In genomic region chr4:86075796-86076195, GRCh38 we compare ENCODE assay signal across 6 cellular contexts.
DNase-seq lines count a peak whose midpoint lies in the region; ATAC-seq, FAIRE-seq and TF ChIP-seq lines count a peak whose summit lies in the region.
"Not testable (repeated sequence)": the region's sequence is repeated elsewhere in the genome, so short reads cannot be mapped to it uniquely, and the experiment has no call there.

No MANE protein-coding gene starts in this region.

- not testable (repeated sequence) for H3K56ac ChIP-seq in H9 (ENCODE audit: insufficient read length, low read depth, low read length)

- H3K4ac ChIP-seq in H9 (ENCODE audit: low read depth, low read length) = not testable (repeated sequence)

- peak; percentile 63 for DNase-seq in DMS53 (lab: John Stamatoyannopoulos, UW)
- peak; percentile 42 for DNase-seq in H9
- DNase-seq in NCI-H748 (lab: John Stamatoyannopoulos, UW; ENCODE audit: unreplicated experiment) = peak; percentile 59
- peak in 1 of 2 experiments; percentile 37 for DNase-seq in SJCRH30
- DNase-seq in K562 (ENCODE audit: extremely low read depth in 1 of 4, low spot score in 3 of 4) = not testable (repeated sequence)

- H3K4me3 Mint-ChIP-seq in H9 = not testable (repeated sequence)

- not testable (repeated sequence) for H3K14ac ChIP-seq in H9 (ENCODE audit: insufficient read depth, low read length)

- not testable (repeated sequence) for H3K4me1 Mint-ChIP-seq in H9

- H3K9ac ChIP-seq in H9 (ENCODE audit: extremely low read depth, insufficient read length, low read length); iPS-15b (ENCODE audit: low read depth, low read length): not testable (repeated sequence)
- peak overlapping the region in 1 of 2 experiments; percentile 2; a peak in 1 of 4 replicates for H3K9ac ChIP-seq in K562 (ENCODE audit: insufficient read depth in 1 of 2, low read depth in 2 of 2, low read length in 2 of 2)

- not testable (repeated sequence) for H4K91ac ChIP-seq in H9 (ENCODE audit: insufficient read length, low read depth, low read length)

- H2BK12ac ChIP-seq in H9 (ENCODE audit: insufficient read length, low read depth, low read length) = not testable (repeated sequence)

- TF ChIP-seq POLR2A in K562 (conservative IDR thresholded peaks at IDR 0.05) = not testable (repeated sequence)

- H3K9me1 ChIP-seq in K562 (ENCODE audit: control insufficient read depth, insufficient read depth, low read length) = not testable (repeated sequence)

- not testable (repeated sequence) for FAIRE-seq in K562 (lab: Jason Lieb, UNC)

- TF ChIP-seq CTCF in H9 (conservative IDR thresholded peaks at IDR 0.05); K562 (IDR thresholded peaks at IDR 0.05 in 2 of 3, conservative IDR thresholded peaks at IDR 0.05 in 1 of 3; ENCODE audit: insufficient read depth in 2 of 3, low read depth in 1 of 3, low read length in 3 of 3): not testable (repeated sequence)

- not testable (repeated sequence) for H3K27me3 ChIP-seq in H9 (ENCODE audit: insufficient read depth, low read length); SJCRH30; K562 (ENCODE audit: control insufficient read depth in 2 of 2, insufficient read depth in 2 of 2, low read length in 2 of 2); iPS-15b (ENCODE audit: control insufficient read depth, insufficient read depth, low read length)

- not testable (repeated sequence) for ATAC-seq in K562

- not testable (repeated sequence) for H3K27me3 Mint-ChIP-seq in H9 (ENCODE audit: low read depth)

- not testable (repeated sequence) for H3K27ac Mint-ChIP-seq in H9

- not testable (repeated sequence) for H2AK5ac ChIP-seq in H9 (ENCODE audit: insufficient read length, low read length)

- H3K9me3 Mint-ChIP-seq in H9 = not testable (repeated sequence)

- not testable (repeated sequence) for BruUV-seq in K562 (replicated peaks; lab: Mats Ljungman, UMichigan)

- H3K18ac ChIP-seq in H9 (ENCODE audit: insufficient read length, low read depth, low read length) = not testable (repeated sequence)

- not testable (repeated sequence) for H4K5ac ChIP-seq in H9 (ENCODE audit: insufficient read length, low read depth, low read length)

- not testable (repeated sequence) for H3K23ac ChIP-seq in H9 (ENCODE audit: insufficient read length, low read depth, low read length)

- TF ChIP-seq RAD21 in K562 (CRISPR knock-in tag; conservative IDR thresholded peaks at IDR 0.05 in 1 of 2, IDR thresholded peaks at IDR 0.05 in 1 of 2) = not testable (repeated sequence)

- H3K4me1 ChIP-seq in H9 (ENCODE audit: insufficient read depth, low read length); SJCRH30; K562 (replicated peaks in 1 of 2; ENCODE audit: control insufficient read depth in 2 of 2, insufficient read depth in 2 of 2, low read length in 2 of 2); iPS-15b (ENCODE audit: control insufficient read depth, insufficient read depth, low read length): not testable (repeated sequence)

- intact Hi-C loops in K562 (cut with micrococcal nuclease) = not testable (repeated sequence)

- H2BK20ac ChIP-seq in H9 (ENCODE audit: low read depth, low read length, poor library complexity, severe bottlenecking) = not testable (repeated sequence)

- not testable (repeated sequence) for H3K27ac ChIP-seq in H9 (ENCODE audit: insufficient read length, low read depth, low read length)
- H3K27ac ChIP-seq in SJCRH30 (peak overlapping the region; percentile 10; the same call in 1 of the 2 replicates), K562 (ENCODE audit: extremely low read depth, low read depth, low read length) (peak overlapping the region; percentile 33; the same call in 2 of the 3 replicates)

- POLR2A ChIA-PET in K562 (lab: Yijun Ruan, JAX) = not testable (repeated sequence)

- H3K9me3 ChIP-seq in H9 (ENCODE audit: control insufficient read depth, low read depth, low read length); SJCRH30 (replicated peaks); K562 (replicated peaks; ENCODE audit: control insufficient read depth, insufficient read depth, low read depth, low read length); iPS-15b (ENCODE audit: control insufficient read depth, insufficient read depth, low read length): not testable (repeated sequence)

- H4K8ac ChIP-seq in H9 (replicated peaks; ENCODE audit: insufficient read length, low read depth, low read length) = not testable (repeated sequence)

- not testable (repeated sequence) for H2AFZ ChIP-seq in H9 (ENCODE audit: low read length)
- peak overlapping the region; percentile 64; the same call in 1 of the 2 replicates for H2AFZ ChIP-seq in K562 (ENCODE audit: low read depth, low read length)

- H3K23me2 ChIP-seq in H9 (ENCODE audit: insufficient read length, low read depth, low read length, poor library complexity, severe bottlenecking) = not testable (repeated sequence)

- H4K20me1 ChIP-seq in H9 (ENCODE audit: control insufficient read depth, insufficient read depth, insufficient read length); K562 (replicated peaks; ENCODE audit: control insufficient read depth, insufficient read depth, low read length): not testable (repeated sequence)

- not testable (repeated sequence) for H3T11ph ChIP-seq in H9 (ENCODE audit: low read length)

- H3K4me2 ChIP-seq in H9 (ENCODE audit: insufficient read depth, insufficient read length, low read length) = not testable (repeated sequence)
- peak overlapping the region; percentile 17; the same call in 1 of the 2 replicates for H3K4me2 ChIP-seq in K562 (ENCODE audit: insufficient read depth, low read length)

- no CpG with 5 or more reads among the region's 15 CpGs for WGBS in H9 (ENCODE audit: extremely low coverage, insufficient read length, low lambda C conversion rate)
- WGBS in K562 (ENCODE audit: insufficient coverage, low coverage, missing lambda C conversion rate) = 0% methylated on average over 7 of the region's 15 CpGs

- H3K4me3 ChIP-seq in SJCRH30 (peak overlapping the region; percentile 51), iPS-15b (ENCODE audit: low read depth, low read length) (peak overlapping the region; percentile 11)
- H3K4me3 ChIP-seq in K562 = not testable (repeated sequence)

- not testable (repeated sequence) for H2BK5ac ChIP-seq in H9 (ENCODE audit: insufficient read length, low read length)

- not testable (repeated sequence) for H3K36me3 ChIP-seq in SJCRH30; K562 (ENCODE audit: control insufficient read depth, insufficient read depth, low read length); iPS-15b (ENCODE audit: control insufficient read depth, insufficient read depth, low read length)

- CTCF ChIA-PET in K562 (lab: Yijun Ruan, JAX; ENCODE audit: low intra/inter-chr PET ratio) = not testable (repeated sequence)

- H2BK120ac ChIP-seq in H9 (ENCODE audit: low read depth, low read length, poor library complexity, severe bottlenecking) = not testable (repeated sequence)

- H3K79me2 ChIP-seq in H9 (ENCODE audit: insufficient read depth, low read length); K562 (ENCODE audit: control insufficient read depth, insufficient read depth, low read length): not testable (repeated sequence)

- H2BK15ac ChIP-seq in H9 (ENCODE audit: low read depth, low read length) = not testable (repeated sequence)

- not testable (repeated sequence) for TF ChIP-seq EP300 in K562 (IDR thresholded peaks at IDR 0.05; ENCODE audit: low read length)

- H3K79me1 ChIP-seq in H9 (ENCODE audit: insufficient read depth, low read depth, low read length, poor library complexity, severe bottlenecking) = not testable (repeated sequence)

- not testable (repeated sequence) for H3K36me3 Mint-ChIP-seq in H9 (ENCODE audit: insufficient read depth in 1 of 3, low read depth in 3 of 3)

- in situ Hi-C loops in K562 (cut with MboI) = not testable (repeated sequence)
